8 cellular contexts compared by ENCODE assay signal in genomic region chr12:128969480-128970055, GRCh38.
DNase-seq lines count a peak whose midpoint lies in the region; ATAC-seq lines count a peak whose summit lies in the region.

No MANE protein-coding gene starts in this region.

- H3K9me3 Mint-ChIP-seq in activated T-cell treated with anti-CD3 and anti-CD28 coated beads, Interleukin-2, amount 50 U/mL, for 4 hours: peaks cover 5% of the 10 kb centered on the region

- no peaks in the 10 kb centered on the region for H3K36me3 Mint-ChIP-seq in activated T-cell treated with anti-CD3 and anti-CD28 coated beads, Interleukin-2, amount 50 U/mL, for 4 hours (ENCODE audit: insufficient read depth)

- peaks cover 28% of the 10 kb centered on the region for H3K27me3 Mint-ChIP-seq in activated T-cell treated with anti-CD3 and anti-CD28 coated beads, Interleukin-2, amount 50 U/mL, for 4 hours (ENCODE audit: low read depth)

- ATAC-seq in HG02870 (IDR thresholded peaks at IDR 0.05; ENCODE audit: unreplicated experiment): peak; percentile 65
- peak; percentile 70 to 77 for ATAC-seq in activated T-cell treated with anti-CD3 and anti-CD28 coated beads, Interleukin-2, amount 50 U/mL, for 4 hours
- ATAC-seq in HG02840 (IDR thresholded peaks at IDR 0.05; ENCODE audit: low FRiP score, unreplicated experiment): no peak

- H3K4me1 Mint-ChIP-seq in activated T-cell treated with anti-CD3 and anti-CD28 coated beads, Interleukin-2, amount 50 U/mL, for 4 hours (ENCODE audit: low read depth): no peaks in the 10 kb centered on the region

- peak; percentile 6 for DNase-seq in stimulated activated CD4-positive, alpha-beta T cell treated with anti-CD3 and anti-CD28 coated beads, Interleukin-4, amount 100 ng/mL, for 48 hours (ENCODE audit: low read depth in 2 of 2)
- no peak for DNase-seq in stimulated activated CD4-positive, alpha-beta T cell treated with anti-CD3 and anti-CD28 coated beads, Interleukin-2, amount 100 ng/mL, for 48 hours
- DNase-seq in NCI-H146 treated with DMSO at 0.1 percent for 48 hours (lab: John Stamatoyannopoulos, UW; ENCODE audit: unreplicated experiment) (peak; percentile 89), kidney tubule cell (ENCODE audit: low spot score) (peak; percentile 52), CD1c-positive myeloid dendritic cell (ENCODE audit: extremely low spot score) (no peak)
- no peak for DNase-seq in activated T-cell treated with anti-CD3 and anti-CD28 coated beads, Interleukin-2, amount 50 U/mL, for 4 hours

- no peak overlapping the region for H3K4me3 Mint-ChIP-seq in activated T-cell treated with anti-CD3 and anti-CD28 coated beads, Interleukin-2, amount 50 U/mL, for 4 hours

Comparison
In these comparisons a context has a peak if more than half of its experiments do, and no peak if none do; other contexts are left out.
1. DNase-seq: peak in stimulated activated CD4-positive, alpha-beta T cell treated with anti-CD3 and anti-CD28 coated beads, Interleukin-4, amount 100 ng/mL, for 48 hours (2 of 2), NCI-H146 treated with DMSO at 0.1 percent for 48 hours (single experiment) and kidney tubule cell (single experiment); none in stimulated activated CD4-positive, alpha-beta T cell treated with anti-CD3 and anti-CD28 coated beads, Interleukin-2, amount 100 ng/mL, for 48 hours (0 of 2), activated T-cell treated with anti-CD3 and anti-CD28 coated beads, Interleukin-2, amount 50 U/mL, for 4 hours (single experiment) and CD1c-positive myeloid dendritic cell (single experiment).